In the genomic region with DNA sequence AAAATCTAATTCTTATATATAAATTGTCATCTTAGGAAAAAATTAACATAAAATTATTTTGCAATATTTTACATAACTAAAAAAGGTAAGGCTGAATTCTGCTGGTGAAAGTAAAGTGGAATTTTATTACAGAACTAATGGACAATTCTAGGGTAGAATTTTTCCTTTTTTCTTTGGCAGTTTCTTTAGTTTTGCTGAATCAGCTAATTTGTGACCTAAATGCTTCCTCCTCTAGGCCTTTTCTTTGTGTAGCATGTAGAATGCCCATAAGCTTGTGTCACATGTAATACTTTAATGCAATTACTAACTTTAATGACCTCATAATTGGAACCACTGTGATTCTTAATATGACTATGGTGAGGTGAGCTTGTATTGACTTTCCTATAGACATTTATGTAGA, we compare ENCODE assay signal across 31 cellular contexts.
"Had no signal": no experiment of that assay in that cellular context is flagged by ENCODE, and none has a peak within 500 bp of the region (broad histone marks: within the 10 kb centered on the region; RNA-seq: fewer than 3 reads in every experiment).

No MANE protein-coding gene starts in this region.

- H3K27ac ChIP-seq: ascending aorta, breast epithelium, cardiac muscle cell, colonic mucosa, epithelial cell of prostate, esophagus squamous epithelium, gastroesophageal sphincter, heart right ventricle, hepatocyte, VCaP had no signal

- H2AFZ ChIP-seq: hepatocyte had no signal

- H3K79me2 ChIP-seq: hepatocyte had no signal

- H3K4me2 ChIP-seq: hepatocyte had no signal

- DNase-seq: activated CD4-positive, alpha-beta memory T cell treated with anti-CD3 and anti-CD28 coated beads, Interleukin-2, amount 10 ng/mL, durations not matched to agents 7 days and 5 days; activated CD4-positive, alpha-beta T cell treated with anti-CD3 and anti-CD28 coated beads for 1 hour; activated CD4-positive, alpha-beta T cell treated with anti-CD3 and anti-CD28 coated beads for 4 hours; activated CD4-positive, alpha-beta T cell treated with anti-CD3 and anti-CD28 coated beads, Interleukin-2, amount 10 ng/mL, durations not matched to agents 7 days and 5 days; activated CD4-positive, alpha-beta T cell treated with anti-CD3 and anti-CD28 coated beads, Interleukin-2, amount 50 U/mL, for 4 hours; activated CD8-positive, alpha-beta memory T cell treated with anti-CD3 and anti-CD28 coated beads, Interleukin-2, amount 50 U/mL, for 48 hours; activated gamma-delta T cell; activated naive CD4-positive, alpha-beta T cell; activated naive CD4-positive, alpha-beta T cell treated with anti-CD3 and anti-CD28 coated beads, Interleukin-2, amount 10 ng/mL, durations not matched to agents 7 days and 5 days; activated naive CD8-positive, alpha-beta T cell treated with anti-CD3 and anti-CD28 coated beads, Interleukin-2, amount 10 ng/mL, durations not matched to agents 7 days and 5 days; activated T-cell treated with anti-CD3 and anti-CD28 coated beads for 4 hours; activated T-cell treated with anti-CD3 and anti-CD28 coated beads, Interleukin-2, amount 50 U/mL, for 24 hours; activated T-cell treated with anti-CD3 and anti-CD28 coated beads, Interleukin-2, amount 50 U/mL, for 72 hours; central memory CD4-positive, alpha-beta T cell; cerebellar nuclear complex; colonic mucosa; effector CD8-positive, alpha-beta T cell; esophagus squamous epithelium; foreskin melanocyte; heart right ventricle had no signal

- H3K36me3 ChIP-seq: ascending aorta, breast epithelium, cardiac muscle cell, colonic mucosa, esophagus squamous epithelium, gastroesophageal sphincter, heart right ventricle had no signal

- FAIRE-seq: endometrium, endothelial cell of umbilical vein had no signal

- ATAC-seq: activated naive CD4-positive, alpha-beta T cell treated with anti-CD3 and anti-CD28 coated beads, Interleukin-2, amount 50 U/mL, for 72 hours; activated T-cell treated with anti-CD3 and anti-CD28 coated beads, Interleukin-2, amount 50 U/mL, for 72 hours; gastroesophageal sphincter; heart right ventricle; WTC11 had no signal

- H3K9me3 ChIP-seq: ascending aorta, colonic mucosa, esophagus squamous epithelium had no signal

- H3K4me3 ChIP-seq: ascending aorta, breast epithelium, cardiac muscle cell, colonic mucosa, esophagus squamous epithelium, gastroesophageal sphincter, heart right ventricle, hepatocyte had no signal

- H3K4me1 ChIP-seq: ascending aorta, breast epithelium, colonic mucosa, esophagus squamous epithelium, gastroesophageal sphincter, heart right ventricle had no signal

- H3K27me3 ChIP-seq: ascending aorta, breast epithelium, cardiac muscle cell, colonic mucosa, esophagus squamous epithelium, gastroesophageal sphincter, heart right ventricle, hepatocyte had no signal
